25 cellular contexts compared by ENCODE assay signal in genomic region chr10:92418891-92419290, GRCh38.
DNase-seq lines count a peak whose midpoint lies in the region; ATAC-seq and TF ChIP-seq lines count a peak whose summit lies in the region.
"Had no signal": no experiment of that assay in that cellular context is flagged by ENCODE, and none has a peak within 500 bp of the region (broad histone marks: within the 10 kb centered on the region; RNA-seq: fewer than 3 reads in every experiment).

No MANE protein-coding gene starts in this region.

- peak overlapping the region; percentile 22 for H3K27ac Mint-ChIP-seq in glutamatergic neuron (ENCODE audit: unreplicated experiment)
- no peak overlapping the region for H3K27ac Mint-ChIP-seq in mesothelial cell of epicardium
- H3K27ac Mint-ChIP-seq: CD14-positive monocyte; CD4-positive, alpha-beta memory T cell; CD4-positive, CD25-positive, alpha-beta regulatory T cell had no signal

- H3K4me3 ChIP-seq in trophoblast cell (ENCODE audit: low read depth, low read length) (no peak overlapping the region), upper lobe of right lung (no peak overlapping the region)
- H3K4me3 ChIP-seq: BLaER1, GM12878 had no signal

- no peak overlapping the region for H2AFZ ChIP-seq in trophoblast cell (ENCODE audit: insufficient read depth, low read length, poor library complexity)

- no peak for TF ChIP-seq CTCF in glutamatergic neuron (IDR thresholded peaks at IDR 0.05; ENCODE audit: partially characterized antibody, unreplicated experiment)
- TF ChIP-seq CTCF in mesothelial cell of epicardium (IDR thresholded peaks at IDR 0.05; ENCODE audit: unreplicated experiment): no peak
- TF ChIP-seq CTCF in upper lobe of right lung (IDR thresholded peaks at IDR 0.05): no peak

- no peaks in the 10 kb centered on the region for H3K4me1 Mint-ChIP-seq in glutamatergic neuron (ENCODE audit: low read depth, unreplicated experiment)
- no peaks in the 10 kb centered on the region for H3K4me1 Mint-ChIP-seq in mesothelial cell of epicardium

- H3K18ac ChIP-seq in trophoblast cell (ENCODE audit: low read length): no peak overlapping the region

- H3K4me2 ChIP-seq in trophoblast cell (ENCODE audit: low read length): no peak overlapping the region
- H3K4me2 ChIP-seq: BLaER1 had no signal

- no peak overlapping the region for H3K23ac ChIP-seq in trophoblast cell (ENCODE audit: low read length)

- H3K79me1 ChIP-seq in trophoblast cell (ENCODE audit: low read length): peaks cover 3% of the 10 kb centered on the region

- no peak overlapping the region for H2BK5ac ChIP-seq in trophoblast cell (ENCODE audit: low read depth, low read length, poor library complexity)

- H2BK120ac ChIP-seq in trophoblast cell (ENCODE audit: insufficient read depth, low read length, poor library complexity): no peak overlapping the region

- H3K4ac ChIP-seq in trophoblast cell (ENCODE audit: low read depth, low read length): no peak overlapping the region

- H3K27ac ChIP-seq in trophoblast cell (ENCODE audit: low read depth, low read length) (no peak overlapping the region), upper lobe of right lung (no peak overlapping the region)
- H3K27ac ChIP-seq: BLaER1 had no signal

- H3K4me3 Mint-ChIP-seq in glutamatergic neuron (ENCODE audit: unreplicated experiment) (no peak overlapping the region), mesothelial cell of epicardium (no peak overlapping the region)
- H3K4me3 Mint-ChIP-seq: CD4-positive, CD25-positive, alpha-beta regulatory T cell; CD8-positive, alpha-beta memory T cell had no signal

- H4K8ac ChIP-seq in trophoblast cell (ENCODE audit: low read depth, low read length): no peak overlapping the region

- no peak overlapping the region for H3K14ac ChIP-seq in trophoblast cell (ENCODE audit: low read length)

- H2BK12ac ChIP-seq in trophoblast cell (ENCODE audit: low read length): peak overlapping the region; percentile 33

- H3K9me3 ChIP-seq in trophoblast cell (ENCODE audit: insufficient read depth, low read depth, low read length) (peaks cover 2% of the 10 kb centered on the region), upper lobe of right lung (no peaks in the 10 kb centered on the region)
- H3K9me3 ChIP-seq: BE2C had no signal

- ATAC-seq in upper lobe of right lung: no peak
- ATAC-seq: GM12878 had no signal

- H3K4me1 ChIP-seq in trophoblast cell (ENCODE audit: control insufficient read depth in 1 of 2, insufficient read depth in 2 of 2, low read length in 2 of 2) (peaks cover 16 to 17% of the 10 kb centered on the region in 2 experiments), upper lobe of right lung (peaks cover 6% of the 10 kb centered on the region)
- H3K4me1 ChIP-seq: BE2C had no signal

- H3K9me3 Mint-ChIP-seq in glutamatergic neuron (ENCODE audit: unreplicated experiment) (peaks cover 4% of the 10 kb centered on the region), mesothelial cell of epicardium (peaks cover 22% of the 10 kb centered on the region)

- no CpG with 5 or more reads among the region's 7 CpGs for WGBS in trophoblast cell (ENCODE audit: extremely low coverage, insufficient coverage, insufficient read length)

- no peaks in the 10 kb centered on the region for H3K36me3 ChIP-seq in trophoblast cell (ENCODE audit: control insufficient read depth in 1 of 2, insufficient read depth in 2 of 2, low read length in 2 of 2)
- H3K36me3 ChIP-seq in upper lobe of right lung: no peaks in the 10 kb centered on the region
- H3K36me3 ChIP-seq: BE2C, BLaER1 had no signal

- no peak overlapping the region for H2AK5ac ChIP-seq in trophoblast cell (ENCODE audit: low read length)

- H3K36me3 Mint-ChIP-seq in glutamatergic neuron (ENCODE audit: unreplicated experiment): peaks cover 8% of the 10 kb centered on the region
- H3K36me3 Mint-ChIP-seq in mesothelial cell of epicardium: peaks cover 1% of the 10 kb centered on the region
- H3K36me3 Mint-ChIP-seq: CD14-positive monocyte; CD4-positive, CD25-positive, alpha-beta regulatory T cell had no signal

- no peak overlapping the region for H3K9ac ChIP-seq in trophoblast cell (ENCODE audit: low read length)
- H3K9ac ChIP-seq: BLaER1 had no signal

- intact Hi-C loops in upper lobe of right lung (cut with DNase I): no loop called here

- H4K12ac ChIP-seq in trophoblast cell (ENCODE audit: low read depth, low read length): no peak overlapping the region

- DNase-seq in glutamatergic neuron (no peak), mesenteric fat pad (ENCODE audit: low spot score) (peak; percentile 11), trophoblast cell (peak; percentile 62 to 87), NCI-H2227 (lab: John Stamatoyannopoulos, UW; ENCODE audit: unreplicated experiment) (no peak), mesothelial cell of epicardium (ENCODE audit: low spot score in 2 of 2, unreplicated experiment in 2 of 2) (no peak), NCI-H748 treated with DMSO at 0.1 percent for 48 hours (lab: John Stamatoyannopoulos, UW) (no peak), upper lobe of right lung (no peak)
- DNase-seq: 8988T; ACHN; BE2C; C1 segment of cervical spinal cord; CD4-positive, alpha-beta memory T cell; CD4-positive, CD25-positive, alpha-beta regulatory T cell; CD8-positive, alpha-beta memory T cell; COR-L47; DMS 273 treated with DMSO at 0.1 percent for 48 hours; DMS153; DMS53; DMS79; DND-41; EL; GDM1 had no signal

- H4K91ac ChIP-seq in trophoblast cell (ENCODE audit: low read depth, low read length): no peak overlapping the region

- H3K27me3 ChIP-seq in trophoblast cell (ENCODE audit: insufficient read depth, low read length) (no peaks in the 10 kb centered on the region), upper lobe of right lung (peaks cover 20% of the 10 kb centered on the region)
- H3K27me3 ChIP-seq: BE2C, BLaER1 had no signal

- H3K27me3 Mint-ChIP-seq in glutamatergic neuron (ENCODE audit: unreplicated experiment) (peaks cover 12% of the 10 kb centered on the region), mesothelial cell of epicardium (ENCODE audit: low read depth) (peaks cover 5% of the 10 kb centered on the region)

- no peaks in the 10 kb centered on the region for H3K79me2 ChIP-seq in trophoblast cell (ENCODE audit: control insufficient read depth, insufficient read depth, low read length, poor library complexity)

Comparison
In these comparisons a context has a peak if more than half of its experiments do, and no peak if none do; other contexts are left out.
1. DNase-seq: peak in mesenteric fat pad (single experiment) and trophoblast cell (2 of 2); none in glutamatergic neuron (single experiment), NCI-H2227 (single experiment), mesothelial cell of epicardium (0 of 2), NCI-H748 treated with DMSO at 0.1 percent for 48 hours (single experiment) and upper lobe of right lung (single experiment).